1 cellular context compared by ENCODE assay signal in the genomic region with DNA sequence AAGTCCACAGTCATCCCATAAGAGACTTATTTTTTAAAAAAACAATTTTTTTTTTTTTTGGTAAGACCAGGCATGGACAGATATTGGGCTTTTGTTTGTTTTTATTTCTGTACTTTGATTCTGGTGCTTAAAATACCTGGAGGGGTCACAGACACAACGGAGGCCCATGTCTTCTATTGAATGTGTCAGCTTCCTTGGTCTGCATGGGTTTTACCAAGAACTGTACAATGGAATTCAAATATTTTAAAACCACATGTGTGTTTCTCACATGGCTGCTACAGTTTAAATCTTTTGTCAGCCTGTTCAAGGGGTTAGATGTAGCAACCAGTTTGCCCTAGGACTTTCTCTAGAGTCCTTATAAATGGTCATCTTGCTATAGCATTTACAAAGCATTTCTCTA.
TF ChIP-seq lines count a peak whose summit lies in the region.

No MANE protein-coding gene starts in this region.

TF ChIP-seq in SK-N-SH, 30 proteins besides CTCF, POLR2A, EP300 and RAD21:
- TF ChIP-seq, protein P1, sequence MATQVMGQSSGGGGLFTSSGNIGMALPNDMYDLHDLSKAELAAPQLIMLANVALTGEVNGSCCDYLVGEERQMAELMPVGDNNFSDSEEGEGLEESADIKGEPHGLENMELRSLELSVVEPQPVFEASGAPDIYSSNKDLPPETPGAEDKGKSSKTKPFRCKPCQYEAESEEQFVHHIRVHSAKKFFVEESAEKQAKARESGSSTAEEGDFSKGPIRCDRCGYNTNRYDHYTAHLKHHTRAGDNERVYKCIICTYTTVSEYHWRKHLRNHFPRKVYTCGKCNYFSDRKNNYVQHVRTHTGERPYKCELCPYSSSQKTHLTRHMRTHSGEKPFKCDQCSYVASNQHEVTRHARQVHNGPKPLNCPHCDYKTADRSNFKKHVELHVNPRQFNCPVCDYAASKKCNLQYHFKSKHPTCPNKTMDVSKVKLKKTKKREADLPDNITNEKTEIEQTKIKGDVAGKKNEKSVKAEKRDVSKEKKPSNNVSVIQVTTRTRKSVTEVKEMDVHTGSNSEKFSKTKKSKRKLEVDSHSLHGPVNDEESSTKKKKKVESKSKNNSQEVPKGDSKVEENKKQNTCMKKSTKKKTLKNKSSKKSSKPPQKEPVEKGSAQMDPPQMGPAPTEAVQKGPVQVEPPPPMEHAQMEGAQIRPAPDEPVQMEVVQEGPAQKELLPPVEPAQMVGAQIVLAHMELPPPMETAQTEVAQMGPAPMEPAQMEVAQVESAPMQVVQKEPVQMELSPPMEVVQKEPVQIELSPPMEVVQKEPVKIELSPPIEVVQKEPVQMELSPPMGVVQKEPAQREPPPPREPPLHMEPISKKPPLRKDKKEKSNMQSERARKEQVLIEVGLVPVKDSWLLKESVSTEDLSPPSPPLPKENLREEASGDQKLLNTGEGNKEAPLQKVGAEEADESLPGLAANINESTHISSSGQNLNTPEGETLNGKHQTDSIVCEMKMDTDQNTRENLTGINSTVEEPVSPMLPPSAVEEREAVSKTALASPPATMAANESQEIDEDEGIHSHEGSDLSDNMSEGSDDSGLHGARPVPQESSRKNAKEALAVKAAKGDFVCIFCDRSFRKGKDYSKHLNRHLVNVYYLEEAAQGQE (IDR thresholded peaks at IDR 0.05; ENCODE audit: low read depth, low read length), result no peak
- TF ChIP-seq CHD2 (IDR thresholded peaks at IDR 0.05; ENCODE audit: low read length, partially characterized antibody), result no peak
- TF ChIP-seq JUND (IDR thresholded peaks at IDR 0.05), result no peak
- TF ChIP-seq, protein P2, sequence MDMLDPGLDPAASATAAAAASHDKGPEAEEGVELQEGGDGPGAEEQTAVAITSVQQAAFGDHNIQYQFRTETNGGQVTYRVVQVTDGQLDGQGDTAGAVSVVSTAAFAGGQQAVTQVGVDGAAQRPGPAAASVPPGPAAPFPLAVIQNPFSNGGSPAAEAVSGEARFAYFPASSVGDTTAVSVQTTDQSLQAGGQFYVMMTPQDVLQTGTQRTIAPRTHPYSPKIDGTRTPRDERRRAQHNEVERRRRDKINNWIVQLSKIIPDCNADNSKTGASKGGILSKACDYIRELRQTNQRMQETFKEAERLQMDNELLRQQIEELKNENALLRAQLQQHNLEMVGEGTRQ (IDR thresholded peaks at IDR 0.05; ENCODE audit: borderline replicate concordance, low read depth, low read length), result no peak
- no peak for TF ChIP-seq POLR2AphosphoS5 (IDR thresholded peaks at IDR 0.05; ENCODE audit: low read depth, low read length)
- no peak for TF ChIP-seq EZH2phosphoT487 (IDR thresholded peaks at IDR 0.05; ENCODE audit: borderline replicate concordance, low read depth)
- TF ChIP-seq YY1 (IDR thresholded peaks at IDR 0.05; ENCODE audit: low read depth), result no peak
- no peak for TF ChIP-seq SMC3 (IDR thresholded peaks at IDR 0.05; ENCODE audit: low read depth, low read length)
- TF ChIP-seq, protein P3, sequence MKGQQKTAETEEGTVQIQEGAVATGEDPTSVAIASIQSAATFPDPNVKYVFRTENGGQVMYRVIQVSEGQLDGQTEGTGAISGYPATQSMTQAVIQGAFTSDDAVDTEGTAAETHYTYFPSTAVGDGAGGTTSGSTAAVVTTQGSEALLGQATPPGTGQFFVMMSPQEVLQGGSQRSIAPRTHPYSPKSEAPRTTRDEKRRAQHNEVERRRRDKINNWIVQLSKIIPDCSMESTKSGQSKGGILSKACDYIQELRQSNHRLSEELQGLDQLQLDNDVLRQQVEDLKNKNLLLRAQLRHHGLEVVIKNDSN (IDR thresholded peaks at IDR 0.05; ENCODE audit: borderline replicate concordance, low read depth), result no peak
- no peak for TF ChIP-seq TCF12 (IDR thresholded peaks at IDR 0.05)
- no peak for TF ChIP-seq TAF1 (IDR thresholded peaks at IDR 0.05; ENCODE audit: borderline replicate concordance, low read depth, low read length)
- no peak for TF ChIP-seq TEAD4 (IDR thresholded peaks at IDR 0.05; ENCODE audit: borderline replicate concordance, insufficient read depth)
- TF ChIP-seq, protein P4, sequence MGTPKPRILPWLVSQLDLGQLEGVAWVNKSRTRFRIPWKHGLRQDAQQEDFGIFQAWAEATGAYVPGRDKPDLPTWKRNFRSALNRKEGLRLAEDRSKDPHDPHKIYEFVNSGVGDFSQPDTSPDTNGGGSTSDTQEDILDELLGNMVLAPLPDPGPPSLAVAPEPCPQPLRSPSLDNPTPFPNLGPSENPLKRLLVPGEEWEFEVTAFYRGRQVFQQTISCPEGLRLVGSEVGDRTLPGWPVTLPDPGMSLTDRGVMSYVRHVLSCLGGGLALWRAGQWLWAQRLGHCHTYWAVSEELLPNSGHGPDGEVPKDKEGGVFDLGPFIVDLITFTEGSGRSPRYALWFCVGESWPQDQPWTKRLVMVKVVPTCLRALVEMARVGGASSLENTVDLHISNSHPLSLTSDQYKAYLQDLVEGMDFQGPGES (IDR thresholded peaks at IDR 0.05; ENCODE audit: low read depth, low read length), result no peak
- TF ChIP-seq MXI1 (IDR thresholded peaks at IDR 0.05; ENCODE audit: low read depth, low read length), result no peak
- no peak for TF ChIP-seq FOXJ3 (CRISPR knock-in tag; IDR thresholded peaks at IDR 0.05)
- no peak for TF ChIP-seq NRF1 (IDR thresholded peaks at IDR 0.05; ENCODE audit: low read depth, low read length)
- TF ChIP-seq GABPA (IDR thresholded peaks at IDR 0.05; ENCODE audit: low read depth), result no peak
- no peak for TF ChIP-seq RFX5 (IDR thresholded peaks at IDR 0.05; ENCODE audit: low read length)
